In genomic region chr2:118943286-118943685, GRCh38 we compare ENCODE assay signal across 23 cellular contexts. TPM values are rescaled to one million over a fixed set of nuclear protein-coding genes. Genes with fewer than 3 reads are reported as not detected.
DNase-seq lines count a peak whose midpoint lies in the region; ATAC-seq and TF ChIP-seq lines count a peak whose summit lies in the region.
"Had no signal": no experiment of that assay in that cellular context is flagged by ENCODE, and none has a peak within 500 bp of the region (broad histone marks: within the 10 kb centered on the region; RNA-seq: fewer than 3 reads in every experiment).

No MANE protein-coding gene starts in this region.

- no peaks in the 10 kb centered on the region for H3K27me3 ChIP-seq in liver (ENCODE audit: control insufficient read depth in 4 of 4, insufficient read depth in 4 of 4, low read length in 3 of 4)
- H3K27me3 ChIP-seq: BLaER1 had no signal

- no peak for TF ChIP-seq RAD21 in liver (IDR thresholded peaks at IDR 0.05)

- H3K4me1 ChIP-seq in liver (ENCODE audit: control insufficient read depth in 4 of 4, insufficient read depth in 4 of 4, low read length in 3 of 4): peaks cover 0 to 11% (median 4%) of the 10 kb centered on the region in 4 donors
- no peaks in the 10 kb centered on the region for H3K4me1 ChIP-seq in mucosa of descending colon (ENCODE audit: low read depth)
- H3K4me1 ChIP-seq: Caco-2, HAP-1 had no signal

- H3K36me3 ChIP-seq in liver (ENCODE audit: control insufficient read depth in 4 of 4, insufficient read depth in 3 of 4, low read depth in 1 of 4, low read length in 3 of 4): no peaks in the 10 kb centered on the region
- H3K36me3 ChIP-seq in mucosa of descending colon (ENCODE audit: low read depth): no peaks in the 10 kb centered on the region
- H3K36me3 ChIP-seq: BLaER1, HAP-1 had no signal

- H3K27ac ChIP-seq in liver (ENCODE audit: low read depth in 1 of 2, low read length in 2 of 2): no peak overlapping the region
- H3K27ac ChIP-seq: 22Rv1, BLaER1, C4-2B had no signal

- intact Hi-C loops in left colon (cut with DNase I, micrococcal nuclease): no loop called here
- intact Hi-C loops in mucosa of descending colon (cut with DNase I, micrococcal nuclease): no loop called here

- H3K9me3 ChIP-seq in liver (ENCODE audit: control insufficient read depth in 4 of 4, low read length in 3 of 4) (no peaks in the 10 kb centered on the region), mucosa of descending colon (no peaks in the 10 kb centered on the region)
- H3K9me3 ChIP-seq: BLaER1, Caco-2, HAP-1 had no signal

- TF ChIP-seq CTCF in liver (IDR thresholded peaks at IDR 0.05; ENCODE audit: low read depth, low read length, missing input control) (no peak), mucosa of descending colon (IDR thresholded peaks at IDR 0.05) (no peak)

- 29% methylated on average over 2 of the region's 2 CpGs for WGBS in liver

- H3K9ac ChIP-seq in liver (ENCODE audit: low read depth in 1 of 2, low read length in 2 of 2): no peak overlapping the region
- H3K9ac ChIP-seq: BLaER1 had no signal

- peak; percentile 15 for DNase-seq in HuH-7 (ENCODE audit: low spot score)
- no peak for DNase-seq in left colon
- no peak for DNase-seq in mucosa of descending colon
- DNase-seq in activated CD4-positive, alpha-beta T cell treated with anti-CD3 and anti-CD28 coated beads for 48 hours: no peak
- DNase-seq: Caco-2; CD4-positive, CD25-positive, alpha-beta regulatory T cell; CD8-positive, alpha-beta T cell; DMS153; DMS79; EL; GDM1; GOT3; HFFc6 had no signal

- H3K4me3 ChIP-seq in liver (ENCODE audit: low read depth in 1 of 3, low read length in 3 of 3) (no peak overlapping the region), mucosa of descending colon (no peak overlapping the region)
- H3K4me3 ChIP-seq: BLaER1, GM12878, HAP-1 had no signal

- ATAC-seq in left colon (peak; percentile 35), mucosa of descending colon (peak; percentile 19), GM21825 (IDR thresholded peaks at IDR 0.05; ENCODE audit: unreplicated experiment) (no peak), HG02610 (IDR thresholded peaks at IDR 0.05; ENCODE audit: unreplicated experiment) (no peak)
- ATAC-seq: CD8-positive, alpha-beta T cell; GM12878 had no signal

TF ChIP-seq in liver, 16 proteins besides CTCF, POLR2A, EP300 and RAD21:
- TF ChIP-seq ATF3 (IDR thresholded peaks at IDR 0.05): no peak
- TF ChIP-seq HNF4A (conservative IDR thresholded peaks at IDR 0.05): peak; percentile 70 to 83
- TF ChIP-seq FOXA2 (IDR thresholded peaks at IDR 0.05): peak; percentile 76
- no peak for TF ChIP-seq YY1 (IDR thresholded peaks at IDR 0.05)
- TF ChIP-seq GABPA (IDR thresholded peaks at IDR 0.05 in 1 of 2, conservative IDR thresholded peaks at IDR 0.05 in 1 of 2): no peak
- TF ChIP-seq MAX (IDR thresholded peaks at IDR 0.05): peak; percentile 37
- peak; percentile 45 for TF ChIP-seq SP1 (IDR thresholded peaks at IDR 0.05)
- TF ChIP-seq EGR1 (IDR thresholded peaks at IDR 0.05; ENCODE audit: low read depth in 2 of 2): no peak
- TF ChIP-seq RXRA (IDR thresholded peaks at IDR 0.05): peak; percentile 57 to 65
- TF ChIP-seq JUND (IDR thresholded peaks at IDR 0.05): no peak
- TF ChIP-seq TAF1 (conservative IDR thresholded peaks at IDR 0.05): no peak
- peak; percentile 29 for TF ChIP-seq HNF4G (IDR thresholded peaks at IDR 0.05)
- TF ChIP-seq FOXA1 (IDR thresholded peaks at IDR 0.05): no peak
- TF ChIP-seq NR2F2 (IDR thresholded peaks at IDR 0.05): peak; percentile 87
- TF ChIP-seq REST (IDR thresholded peaks at IDR 0.05): no peak
- no peak for TF ChIP-seq ZBTB33 (IDR thresholded peaks at IDR 0.05)
TF ChIP-seq in liver: peak in this region for 7.

RNA-seq across cellular contexts. Expression of gene MARCO, which starts 1.3 kb away (rescaled TPM):
- total RNA-seq in left colon (1 to 10 TPM; 2.7 to 3.2 TPM), liver (10 to 100 TPM; 40.4 to 82.9 TPM), mucosa of descending colon (10 to 100 TPM in 2 of 3 donors, under 1 TPM in 1; 0.69 to 13.3 (median 10.4) TPM)
- 100 to 1,000 TPM in 1 of 2 donors, 10 to 100 TPM in 1; 21.8 to 113 TPM for polyA plus RNA-seq in liver
- total RNA-seq: B cell; CD4-positive, CD25-positive, alpha-beta regulatory T cell; CD8-positive, alpha-beta T cell; HFFc6 had no signal
- polyA plus RNA-seq: AG04450; CD4-positive, CD25-positive, alpha-beta regulatory T cell had no signal

Comparison
In these comparisons a context has a peak if more than half of its experiments do, and no peak if none do; other contexts are left out.
1. ATAC-seq: peak in left colon (single experiment) and mucosa of descending colon (single experiment); none in GM21825 (single experiment) and HG02610 (single experiment).